15 cellular contexts compared by ENCODE assay signal in the genomic region with DNA sequence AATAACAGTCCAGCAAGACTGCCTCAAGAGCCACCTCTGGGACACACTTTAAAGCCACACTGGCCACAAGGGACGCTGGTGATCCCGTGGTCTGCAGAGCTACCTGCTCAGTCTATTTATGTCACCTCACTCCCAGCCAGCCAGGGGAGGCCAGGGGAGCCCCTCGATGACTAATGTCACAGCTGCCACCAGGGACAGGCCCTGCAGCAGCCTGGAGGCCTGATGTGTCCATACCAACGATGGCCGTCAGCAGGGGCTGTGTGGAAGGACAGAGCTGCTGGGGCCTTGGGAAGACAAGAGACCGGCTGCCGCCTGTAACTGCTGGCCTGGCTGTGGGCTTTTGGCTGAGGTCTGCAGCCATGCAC.
A peak's percentile ranks its signal among the peaks of the same experiment; 100 is the strongest.
DNase-seq lines count a peak whose midpoint lies in the region; ATAC-seq, FAIRE-seq and TF ChIP-seq lines count a peak whose summit lies in the region.
"Had no signal": no experiment of that assay in that cellular context is flagged by ENCODE, and none has a peak within 500 bp of the region (broad histone marks: within the 10 kb centered on the region; RNA-seq: fewer than 3 reads in every experiment).

No MANE protein-coding gene starts in this region.

- no peak overlapping the region for H3K4me3 Mint-ChIP-seq in stimulated activated memory B cell treated with anti-CD40 and anti-IgM and Interleukin-4, amounts not matched to agents 10 μg/mL and 1 μg/mL and 100 μg/mL, for 72 hours
- H3K4me3 Mint-ChIP-seq: CD4-positive, CD25-positive, alpha-beta regulatory T cell; HFFc6; mesothelial cell of epicardium had no signal

- H3K36me3 ChIP-seq in HepG2 (replicated peaks in 1 of 2; ENCODE audit: control insufficient read depth in 1 of 2, insufficient read depth in 2 of 2, low read length in 2 of 2): no peaks in the 10 kb centered on the region
- H3K36me3 ChIP-seq in right lobe of liver: no peaks in the 10 kb centered on the region

- H3K27ac Mint-ChIP-seq in stimulated activated memory B cell treated with anti-CD40 and anti-IgM and Interleukin-4, amounts not matched to agents 10 μg/mL and 1 μg/mL and 100 μg/mL, for 72 hours: peak overlapping the region; percentile 92
- H3K27ac Mint-ChIP-seq: HFFc6, mesothelial cell of epicardium had no signal

- peaks cover 4% of the 10 kb centered on the region for H3K9me3 Mint-ChIP-seq in stimulated activated memory B cell treated with anti-CD40 and anti-IgM and Interleukin-4, amounts not matched to agents 10 μg/mL and 1 μg/mL and 100 μg/mL, for 72 hours
- H3K9me3 Mint-ChIP-seq: CD4-positive, CD25-positive, alpha-beta regulatory T cell; HFFc6; mesothelial cell of epicardium had no signal

- peak; percentile 79 for TF ChIP-seq RAD21 in HepG2 (CRISPR knock-in tag; IDR thresholded peaks at IDR 0.05)

- peak overlapping the region in 1 of 3 experiments; percentile 9; a peak in 1 of 6 replicates for H3K4me3 ChIP-seq in HepG2 (replicated peaks in 1 of 3; ENCODE audit: insufficient read depth in 1 of 3, low read depth in 2 of 3, low read length in 3 of 3)
- H3K4me3 ChIP-seq in right lobe of liver: no peak overlapping the region
- H3K4me3 ChIP-seq: PC-9 had no signal

- H3K4me1 ChIP-seq in HepG2 (ENCODE audit: insufficient read depth, low read length): peaks cover 46% of the 10 kb centered on the region
- H3K4me1 ChIP-seq in right lobe of liver: no peaks in the 10 kb centered on the region

- peak overlapping the region; percentile 67 for H3K4me2 ChIP-seq in HepG2 (ENCODE audit: low read depth, low read length)
- H3K4me2 ChIP-seq: PC-9 had no signal

- H4K20me1 ChIP-seq in HepG2 (ENCODE audit: insufficient read depth, low read length): no peaks in the 10 kb centered on the region

- WGBS in HepG2 (ENCODE audit: low lambda C conversion rate): no CpG with 5 or more reads among the region's 7 CpGs
- WGBS in right lobe of liver (ENCODE audit: insufficient coverage, low coverage, low lambda C conversion rate, missing lambda C conversion rate): no CpG with 5 or more reads among the region's 7 CpGs

- CTCF ChIA-PET in HepG2 (lab: Yijun Ruan, JAX; ENCODE audit: low intra/inter-chr PET ratio, low total read pairs): no interaction called here

- intact Hi-C loops in HepG2 (cut with micrococcal nuclease; ENCODE audit: unreplicated experiment): no loop called here
- intact Hi-C loops in right lobe of liver (cut with DNase I): no loop called here

- peak; percentile 68 for FAIRE-seq in HepG2 (lab: Jason Lieb, UNC)

- TF ChIP-seq EP300 in HepG2 (IDR thresholded peaks at IDR 0.05; ENCODE audit: low read depth in 2 of 2, low read length in 2 of 2) (no peak), HepG2 (CRISPR knock-in tag; IDR thresholded peaks at IDR 0.05; ENCODE audit: borderline replicate concordance) (no peak)

- peaks cover 86% of the 10 kb centered on the region for H3K4me1 Mint-ChIP-seq in stimulated activated memory B cell treated with anti-CD40 and anti-IgM and Interleukin-4, amounts not matched to agents 10 μg/mL and 1 μg/mL and 100 μg/mL, for 72 hours

- peaks cover 1 to 36% of the 10 kb centered on the region in 2 experiments; a peak in 4 of 5 replicates for H3K27me3 ChIP-seq in HepG2 (ENCODE audit: control insufficient read depth in 1 of 2, insufficient read depth in 2 of 2, low read length in 2 of 2)
- H3K27me3 ChIP-seq in right lobe of liver: no peaks in the 10 kb centered on the region

- H3K79me2 ChIP-seq in HepG2 (ENCODE audit: insufficient read depth, low read length): no peaks in the 10 kb centered on the region

- TF ChIP-seq POLR2A in HepG2 (IDR thresholded peaks at IDR 0.05; ENCODE audit: insufficient read depth in 1 of 2, low read depth in 2 of 2, low read length in 2 of 2) (no peak), right lobe of liver (IDR thresholded peaks at IDR 0.05) (no peak)

- H3K9ac ChIP-seq in HepG2 (ENCODE audit: insufficient read depth, low read depth, low read length): no peak overlapping the region

- ATAC-seq in HepG2 (peak; percentile 92), right lobe of liver (no peak), GM18868 (IDR thresholded peaks at IDR 0.05; ENCODE audit: unreplicated experiment) (peak; percentile 36)
- peak; percentile 50 for ATAC-seq in stimulated activated memory B cell treated with anti-CD40 and anti-IgM and Interleukin-4, amounts not matched to agents 10 μg/mL and 1 μg/mL and 100 μg/mL, for 72 hours

- H3K9me3 ChIP-seq in HepG2 (ENCODE audit: low read length) (no peaks in the 10 kb centered on the region), right lobe of liver (no peaks in the 10 kb centered on the region)

- H3K27ac ChIP-seq in HepG2 (ENCODE audit: extremely low read length, insufficient read depth, low read length) (no peak overlapping the region), right lobe of liver (no peak overlapping the region)
- H3K27ac ChIP-seq: PC-9 had no signal

- H2AFZ ChIP-seq in HepG2 (ENCODE audit: low read length): no peak overlapping the region
- H2AFZ ChIP-seq: PC-9 had no signal

- no peaks in the 10 kb centered on the region for H3K36me3 Mint-ChIP-seq in stimulated activated memory B cell treated with anti-CD40 and anti-IgM and Interleukin-4, amounts not matched to agents 10 μg/mL and 1 μg/mL and 100 μg/mL, for 72 hours
- H3K36me3 Mint-ChIP-seq: CD4-positive, CD25-positive, alpha-beta regulatory T cell; mesothelial cell of epicardium had no signal

- in situ Hi-C loops in HepG2 (cut with HindIII; ENCODE audit: extremely low pct_ligation_motif_present, low pct_unique_long_range_greater_than_20kb): no loop called here

- BruUV-seq in HepG2 (replicated peaks; lab: Mats Ljungman, UMichigan): no TSS peak

- POLR2A ChIA-PET in HepG2 (lab: Yijun Ruan, JAX): interaction anchor here (0.9 to 1.2 kb wide), 2 partner anchors 22 to 68 kb away, joined by 3 to 5 read pairs; no protein-coding TSS in a partner anchor

- TF ChIP-seq CTCF in HepG2 (CRISPR knock-in tag; IDR thresholded peaks at IDR 0.05): peak; percentile 72
- TF ChIP-seq CTCF in right lobe of liver (IDR thresholded peaks at IDR 0.05): no peak

- H3K27me3 Mint-ChIP-seq in stimulated activated memory B cell treated with anti-CD40 and anti-IgM and Interleukin-4, amounts not matched to agents 10 μg/mL and 1 μg/mL and 100 μg/mL, for 72 hours: no peaks in the 10 kb centered on the region
- H3K27me3 Mint-ChIP-seq: CD4-positive, CD25-positive, alpha-beta regulatory T cell had no signal

- peak; percentile 80 for DNase-seq in HepG2 (ENCODE audit: low spot score)
- no peak for DNase-seq in right lobe of liver
- DNase-seq in SHP77 treated with DMSO at 0.1 percent for 48 hours (lab: John Stamatoyannopoulos, UW): peak; percentile 32
- no peak for DNase-seq in NCI-H510A treated with DMSO at 0.1 percent for 48 hours (lab: John Stamatoyannopoulos, UW)
- no peak for DNase-seq in MV-4-11 (lab: John Stamatoyannopoulos, UW)
- DNase-seq in mesenteric fat pad (ENCODE audit: low spot score): no peak
- DNase-seq: amniotic stem cell; dermis blood vessel endothelial cell; HFFc6; stimulated activated CD4-positive, alpha-beta T cell treated with anti-CD3 and anti-CD28 coated beads, Interleukin-4, amount 100 ng/mL, for 1 hour had no signal

TF ChIP-seq in HepG2, 621 proteins besides CTCF, POLR2A, EP300 and RAD21 (continues in another document):
- peak; percentile 42 for TF ChIP-seq RXRA (CRISPR knock-in tag; IDR thresholded peaks at IDR 0.05)
- TF ChIP-seq MEIS1 (CRISPR knock-in tag; IDR thresholded peaks at IDR 0.05; ENCODE audit: borderline replicate concordance): no peak
- no peak for TF ChIP-seq ZBTB21 (CRISPR knock-in tag; IDR thresholded peaks at IDR 0.05)
- TF ChIP-seq, protein P1, sequence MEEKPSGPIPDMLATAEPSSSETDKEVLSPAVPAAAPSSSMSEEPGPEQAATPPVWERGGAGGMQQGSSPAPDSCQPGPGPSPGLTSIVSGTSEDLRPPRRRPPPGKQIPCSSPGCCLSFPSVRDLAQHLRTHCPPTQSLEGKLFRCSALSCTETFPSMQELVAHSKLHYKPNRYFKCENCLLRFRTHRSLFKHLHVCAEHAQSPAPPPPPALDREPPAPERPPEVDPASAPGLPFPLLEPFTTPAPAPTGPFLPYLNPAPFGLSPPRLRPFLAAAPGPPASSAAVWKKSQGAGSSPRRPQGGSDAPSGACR (CRISPR knock-in tag; IDR thresholded peaks at IDR 0.05): no peak
- TF ChIP-seq, protein P2, sequence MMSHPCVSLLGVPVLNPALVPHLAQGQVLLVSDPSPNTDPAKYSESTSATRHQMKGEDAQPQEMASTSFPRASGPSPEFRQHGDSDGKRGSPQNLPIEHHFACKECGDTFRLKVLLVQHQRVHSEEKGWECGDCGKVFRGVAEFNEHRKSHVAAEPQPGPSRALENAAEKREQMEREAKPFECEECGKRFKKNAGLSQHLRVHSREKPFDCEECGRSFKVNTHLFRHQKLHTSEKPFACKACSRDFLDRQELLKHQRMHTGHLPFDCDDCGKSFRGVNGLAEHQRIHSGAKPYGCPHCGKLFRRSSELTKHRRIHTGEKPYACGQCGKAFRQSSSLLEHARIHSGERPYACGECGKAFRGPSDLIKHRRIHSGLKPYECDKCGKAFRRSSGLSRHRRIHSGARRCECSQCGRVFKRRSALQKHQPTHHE (CRISPR knock-in tag; IDR thresholded peaks at IDR 0.05; ENCODE audit: borderline replicate concordance): no peak
- no peak for TF ChIP-seq ZNF546 (CRISPR knock-in tag; conservative IDR thresholded peaks at IDR 0.05)
- TF ChIP-seq THAP11 (CRISPR knock-in tag; IDR thresholded peaks at IDR 0.05): 0 out of 2 replicates have a peak, but pooled peaks have one; percentile 21
- TF ChIP-seq ZFP36L1 (CRISPR knock-in tag; IDR thresholded peaks at IDR 0.05): no peak
- TF ChIP-seq ELF1 (CRISPR knock-in tag; IDR thresholded peaks at IDR 0.05): no peak
- peak; percentile 41; the same call in 1 of the 2 replicates for TF ChIP-seq ZNF274 (CRISPR knock-in tag; IDR thresholded peaks at IDR 0.05)

Comparison
In these comparisons a context has a peak if more than half of its experiments do, and no peak if none do; other contexts are left out.
1. ATAC-seq: peak in HepG2 (single experiment), GM18868 (single experiment) and stimulated activated memory B cell treated with anti-CD40 and anti-IgM and Interleukin-4, amounts not matched to agents 10 μg/mL and 1 μg/mL and 100 μg/mL, for 72 hours (single experiment); none in right lobe of liver (0 of 4).
2. DNase-seq: peak in HepG2 (single experiment) and SHP77 treated with DMSO at 0.1 percent for 48 hours (single experiment); none in right lobe of liver (0 of 3), NCI-H510A treated with DMSO at 0.1 percent for 48 hours (single experiment), MV-4-11 (single experiment) and mesenteric fat pad (single experiment).